ENCODE assay signal across 8 cellular contexts in the genomic region with DNA sequence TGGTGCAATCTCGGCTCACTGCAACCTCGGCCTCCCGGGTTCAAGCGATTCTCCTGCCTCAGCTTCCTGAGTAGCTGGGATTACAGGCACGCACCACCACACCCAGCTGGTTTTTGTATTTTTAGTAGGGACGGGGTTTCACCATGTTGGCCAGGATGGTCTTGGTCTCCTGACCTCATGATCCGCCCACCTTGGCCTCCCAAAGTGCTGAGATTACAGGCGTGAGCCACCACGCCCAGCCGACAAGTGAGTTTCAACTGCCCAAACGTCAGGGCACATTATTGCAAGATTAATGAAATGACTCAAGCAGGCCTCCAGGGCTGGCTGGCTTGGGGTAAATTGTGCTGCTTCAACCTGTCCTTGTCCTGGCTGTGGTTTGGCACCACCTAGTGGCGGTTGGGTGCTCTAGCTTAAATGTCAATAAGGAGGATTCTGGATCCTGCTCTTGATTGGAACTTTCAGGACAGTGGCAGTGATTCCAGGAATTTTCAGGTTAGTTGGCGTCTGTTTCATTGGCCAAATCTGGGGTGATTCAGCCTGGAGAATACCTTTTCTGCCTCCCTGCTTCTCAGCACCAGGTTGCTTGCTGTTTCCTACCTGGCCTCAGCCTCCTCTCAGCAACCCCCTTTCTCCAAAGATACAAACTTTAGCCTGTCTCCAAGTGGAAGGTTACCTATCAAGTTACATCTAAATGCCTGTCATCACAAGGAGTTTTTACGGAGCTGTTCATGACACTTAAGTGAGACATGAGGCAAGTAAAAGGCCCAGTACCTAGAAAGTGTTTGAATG. TPM values are rescaled to one million over a fixed set of nuclear protein-coding genes. Genes with fewer than 3 reads are reported as not detected.
A peak's percentile ranks its signal among the peaks of the same experiment; 100 is the strongest.
DNase-seq lines count a peak whose midpoint lies in the region; ATAC-seq and TF ChIP-seq lines count a peak whose summit lies in the region.

No MANE protein-coding gene starts in this region.

- intact Hi-C loops in activated CD4-positive, alpha-beta T cell treated with anti-CD3 and anti-CD28 coated beads, Interleukin-2, amount 10 ng/mL, durations not matched to agents 24 days and 14 days (cut with micrococcal nuclease) = loop anchor here (1.0 to 2.0 kb wide), 3 partner anchors 64 to 619 kb away; no protein-coding TSS in a partner anchor
- intact Hi-C loops in dendritic cell treated with granulocyte-macrophage colony-stimulating factor and Interleukin-4, amounts not matched to agents 40 ng/mL and 50 ng/mL, for 4 days (cut with micrococcal nuclease) = loop anchor here (1.0 kb wide), 3 partner anchors 9 to 145 kb away; no protein-coding TSS in a partner anchor
- intact Hi-C loops in lower leg skin (cut with DNase I; ENCODE audit: low total_unique reads) = loop anchor here (2.0 to 10.0 kb wide), 3 partner anchors 62 to 612 kb away; a partner anchor contains a TSS

- H3K4me3 ChIP-seq in lower leg skin (ENCODE audit: low read depth, poor library complexity, severe bottlenecking) = no peak overlapping the region

- peak in 2 of 3 donors; percentile 67 to 79 for TF ChIP-seq CTCF in lower leg skin (IDR thresholded peaks at IDR 0.05)

- DNase-seq in activated gamma-delta T cell treated with Interleukin-2 at 50 U/mL for 16 hours = peak; percentile 88
- DNase-seq in activated gamma-delta T cell (lab: John Stamatoyannopoulos, UW) = no peak
- peak; percentile 84 for DNase-seq in NCI-H69 (lab: John Stamatoyannopoulos, UW)
- peak; percentile 94 for DNase-seq in activated CD4-positive, alpha-beta T cell treated with anti-CD3 and anti-CD28 coated beads, Interleukin-2, amount 10 ng/mL, durations not matched to agents 24 days and 14 days
- peak; percentile 94 to 98 for DNase-seq in lower leg skin (ENCODE audit: low spot score in 2 of 2)
- DNase-seq in stimulated activated CD4-positive, alpha-beta T cell treated with anti-CD3 and anti-CD28 coated beads, TNF-alpha, amount 100 ng/mL, for 48 hours (ENCODE audit: low read depth in 3 of 3) = peak; percentile 76 to 84 (median 80)

- 40 to 47% methylated on average over 14 of the region's 14 CpGs for WGBS in lower leg skin, 2 donors

- H3K4me3 Mint-ChIP-seq in activated CD4-positive, alpha-beta T cell treated with anti-CD3 and anti-CD28 coated beads, Interleukin-2, amount 10 ng/mL, durations not matched to agents 24 days and 14 days = no peak overlapping the region
- H3K4me3 Mint-ChIP-seq in dendritic cell treated with granulocyte-macrophage colony-stimulating factor and Interleukin-4, amounts not matched to agents 40 ng/mL and 50 ng/mL, for 4 days = no peak overlapping the region

- H3K36me3 Mint-ChIP-seq in activated CD4-positive, alpha-beta T cell treated with anti-CD3 and anti-CD28 coated beads, Interleukin-2, amount 10 ng/mL, durations not matched to agents 24 days and 14 days (ENCODE audit: low read depth) = peaks cover 2% of the 10 kb centered on the region
- no peaks in the 10 kb centered on the region for H3K36me3 Mint-ChIP-seq in dendritic cell treated with granulocyte-macrophage colony-stimulating factor and Interleukin-4, amounts not matched to agents 40 ng/mL and 50 ng/mL, for 4 days (ENCODE audit: low read depth)

- no peak overlapping the region for H3K27ac Mint-ChIP-seq in activated CD4-positive, alpha-beta T cell treated with anti-CD3 and anti-CD28 coated beads, Interleukin-2, amount 10 ng/mL, durations not matched to agents 24 days and 14 days
- peak overlapping the region; percentile 77 for H3K27ac Mint-ChIP-seq in dendritic cell treated with granulocyte-macrophage colony-stimulating factor and Interleukin-4, amounts not matched to agents 40 ng/mL and 50 ng/mL, for 4 days

- peak; percentile 45 for ATAC-seq in HG03442 (IDR thresholded peaks at IDR 0.05; ENCODE audit: unreplicated experiment)

- no peaks in the 10 kb centered on the region for H3K27me3 Mint-ChIP-seq in activated CD4-positive, alpha-beta T cell treated with anti-CD3 and anti-CD28 coated beads, Interleukin-2, amount 10 ng/mL, durations not matched to agents 24 days and 14 days
- H3K27me3 Mint-ChIP-seq in dendritic cell treated with granulocyte-macrophage colony-stimulating factor and Interleukin-4, amounts not matched to agents 40 ng/mL and 50 ng/mL, for 4 days = no peaks in the 10 kb centered on the region

- no peaks in the 10 kb centered on the region for H3K9me3 Mint-ChIP-seq in activated CD4-positive, alpha-beta T cell treated with anti-CD3 and anti-CD28 coated beads, Interleukin-2, amount 10 ng/mL, durations not matched to agents 24 days and 14 days
- H3K9me3 Mint-ChIP-seq in dendritic cell treated with granulocyte-macrophage colony-stimulating factor and Interleukin-4, amounts not matched to agents 40 ng/mL and 50 ng/mL, for 4 days = no peaks in the 10 kb centered on the region

- peaks cover 13% of the 10 kb centered on the region for H3K4me1 Mint-ChIP-seq in activated CD4-positive, alpha-beta T cell treated with anti-CD3 and anti-CD28 coated beads, Interleukin-2, amount 10 ng/mL, durations not matched to agents 24 days and 14 days
- H3K4me1 Mint-ChIP-seq in dendritic cell treated with granulocyte-macrophage colony-stimulating factor and Interleukin-4, amounts not matched to agents 40 ng/mL and 50 ng/mL, for 4 days (ENCODE audit: low read depth) = peaks cover 38% of the 10 kb centered on the region

- TF ChIP-seq POLR2A in lower leg skin (IDR thresholded peaks at IDR 0.05) = no peak

RNA-seq across cellular contexts. Expression of a gene that starts 32.4 kb away (rescaled TPM):
- 88.0 and 91.7 TPM in 2 replicates for total RNA-seq in activated CD4-positive, alpha-beta T cell treated with anti-CD3 and anti-CD28 coated beads, Interleukin-2, amount 10 ng/mL, durations not matched to agents 24 days and 14 days
- 10 to 100 TPM; 23.8 to 34.6 (median 32.1) TPM for total RNA-seq in lower leg skin
